In the genomic region with DNA sequence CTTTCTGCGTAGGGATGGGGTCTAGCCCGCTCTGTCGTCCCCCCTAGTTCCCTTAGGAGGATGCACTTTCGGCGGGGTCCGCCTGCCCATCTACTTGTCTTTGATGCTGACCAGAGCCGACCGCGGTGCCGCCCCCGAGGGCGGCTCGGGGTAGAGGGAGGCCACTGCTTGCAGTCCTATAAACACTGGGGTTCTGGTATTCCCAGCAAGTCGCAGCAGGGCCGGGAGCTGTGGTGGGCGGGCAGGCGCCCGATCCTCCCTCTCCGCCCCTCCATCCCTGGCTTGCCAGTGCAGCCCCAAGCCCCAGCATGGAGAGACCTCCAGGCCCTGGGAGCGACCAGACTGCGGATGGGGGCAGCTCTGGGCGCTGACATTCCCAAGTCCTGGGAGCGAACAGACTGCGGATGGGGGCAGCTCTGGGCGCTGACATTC, we compare ENCODE assay signal across 8 cellular contexts. TPM values are rescaled to one million over a fixed set of nuclear protein-coding genes. Genes with fewer than 3 reads are reported as not detected.
A peak's percentile ranks its signal among the peaks of the same experiment; 100 is the strongest.
DNase-seq lines count a peak whose midpoint lies in the region; ATAC-seq and TF ChIP-seq lines count a peak whose summit lies in the region.

No MANE protein-coding gene starts in this region.

- peaks cover 7% of the 10 kb centered on the region for H3K36me3 Mint-ChIP-seq in osteocyte (ENCODE audit: unreplicated experiment)

- no peaks in the 10 kb centered on the region for H3K9me2 ChIP-seq in PC-3 (replicated peaks; ENCODE audit: low read length)

- H3K4me2 ChIP-seq in PC-3 (ENCODE audit: low read length): peak overlapping the region; percentile 99

- H3K9me3 Mint-ChIP-seq in osteocyte (ENCODE audit: unreplicated experiment): no peaks in the 10 kb centered on the region

- peak overlapping the region; percentile 82 for H3K27ac ChIP-seq in PC-3 (ENCODE audit: low read length)
- peak overlapping the region; percentile 99 for H3K27ac ChIP-seq in epithelial cell of prostate

- H3K9me3 ChIP-seq in PC-3 (ENCODE audit: low read length): no peaks in the 10 kb centered on the region

- H3K36me3 ChIP-seq in GM06990 (ENCODE audit: control insufficient read depth, insufficient read depth, low read length) (peaks cover 6% of the 10 kb centered on the region), PC-3 (ENCODE audit: low read depth, low read length) (peaks cover 30% of the 10 kb centered on the region)

- peak; percentile 13 for ATAC-seq in PC-3
- no peak for ATAC-seq in GM21526 (IDR thresholded peaks at IDR 0.05; ENCODE audit: low FRiP score, unreplicated experiment)

- H3K27me3 ChIP-seq in GM06990 (replicated peaks; ENCODE audit: control insufficient read depth, insufficient read depth, low read length): no peaks in the 10 kb centered on the region
- H3K27me3 ChIP-seq in PC-3 (ENCODE audit: low read length): no peaks in the 10 kb centered on the region

- no TSS peak for BruUV-seq in PC-3 (replicated peaks; lab: Mats Ljungman, UMichigan)

- TF ChIP-seq CTCF in GM06990 (IDR thresholded peaks at IDR 0.05; ENCODE audit: insufficient read depth, low read length, poor library complexity, severe bottlenecking): no peak
- no peak for TF ChIP-seq CTCF in PC-3 (conservative IDR thresholded peaks at IDR 0.05; ENCODE audit: low read depth, low read length)
- no peak for TF ChIP-seq CTCF in osteocyte (IDR thresholded peaks at IDR 0.05)

- H3K79me2 ChIP-seq in PC-3 (ENCODE audit: low read length): peaks cover 71% of the 10 kb centered on the region

- peaks cover 46% of the 10 kb centered on the region for H4K20me1 ChIP-seq in PC-3 (ENCODE audit: low read length)

- POLR2A ChIA-PET in PC-3 (lab: Charles Lee; ENCODE audit: unreplicated experiment): no interaction called here

- no peak for DNase-seq in GM06990 (ENCODE audit: extremely low read depth, insufficient read length)
- DNase-seq in PC-3: no peak
- DNase-seq in epithelial cell of prostate (ENCODE audit: low read depth, low spot score): no peak
- DNase-seq in osteocyte (ENCODE audit: extremely low spot score, unreplicated experiment): no peak
- no peak for DNase-seq in LoVo (ENCODE audit: low spot score)
- no peak for DNase-seq in NCI-H2196 treated with DMSO at 0.1 percent for 48 hours (lab: John Stamatoyannopoulos, UW; ENCODE audit: unreplicated experiment)
- no peak for DNase-seq in activated CD4-positive, CD25-positive, alpha-beta regulatory T cell (lab: John Stamatoyannopoulos, UW)

- H3K4me1 Mint-ChIP-seq in osteocyte (ENCODE audit: unreplicated experiment): peaks cover 21% of the 10 kb centered on the region

- intact Hi-C loops in PC-3 (cut with micrococcal nuclease): loop anchor here (2.0 kb wide), 1 partner anchor 17 kb away; no protein-coding TSS in a partner anchor

- H3F3A ChIP-seq in PC-3 (ENCODE audit: low read length, unreplicated experiment): peaks cover 12% of the 10 kb centered on the region

- H3K4me3 Mint-ChIP-seq in osteocyte (ENCODE audit: unreplicated experiment): peak overlapping the region; percentile 83

- peaks cover 42% of the 10 kb centered on the region for H3K4me1 ChIP-seq in PC-3 (ENCODE audit: insufficient read depth, low read length)

- no peaks in the 10 kb centered on the region for H3K27me3 Mint-ChIP-seq in osteocyte (ENCODE audit: unreplicated experiment)

- no peak overlapping the region for H2AFZ ChIP-seq in PC-3 (ENCODE audit: low read length)

- CTCF ChIA-PET in PC-3 (lab: Charles Lee): interaction anchor here (0.6 kb wide), 1 partner anchor 85 kb away, joined by 3 read pairs; no protein-coding TSS in a partner anchor

- H3K4me3 ChIP-seq in GM06990 (replicated peaks; ENCODE audit: low read depth, low read length) (peak overlapping the region; percentile 80), PC-3 (ENCODE audit: low read length) (peak overlapping the region; percentile 100)

- peak overlapping the region; percentile 100 for H3K9ac ChIP-seq in PC-3 (ENCODE audit: low read length)

- H3K27ac Mint-ChIP-seq in osteocyte (ENCODE audit: unreplicated experiment): peak overlapping the region; percentile 44

RNA-seq across cellular contexts. Expression of gene SEMA4B, which starts 0.8 kb away (rescaled TPM):
- 114 and 175 TPM in 2 replicates for total RNA-seq in PC-3 (2014; rRNA removed)
- total RNA-seq in osteocyte: 23.3 and 26.0 TPM in 2 replicates

RNA-seq across cellular contexts. Expression of gene CIB1, which starts 31.8 kb away (rescaled TPM):
- total RNA-seq in PC-3 (2014; rRNA removed): 83.7 and 85.8 TPM in 2 replicates
- 33.8 and 35.9 TPM in 2 replicates for total RNA-seq in osteocyte

RNA-seq across cellular contexts. Expression of gene GDPGP1, which starts 32.0 kb away (rescaled TPM):
- total RNA-seq in PC-3 (2014; rRNA removed) (6.6 and 11.0 TPM in 2 replicates), osteocyte (5.6 and 6.6 TPM in 2 replicates)

RNA-seq across cellular contexts. Expression of gene TTLL13, which starts 47.4 kb away (rescaled TPM):
- not detected in 2 replicates for total RNA-seq in PC-3 (2014; rRNA removed)
- total RNA-seq in osteocyte: not detected in 2 replicates
